In genomic region chr11:73013021-73013420, GRCh38 we compare ENCODE assay signal across 29 cellular contexts.
A peak's percentile ranks its signal among the peaks of the same experiment; 100 is the strongest.
DNase-seq lines count a peak whose midpoint lies in the region; ATAC-seq and TF ChIP-seq lines count a peak whose summit lies in the region.
"Had no signal": no experiment of that assay in that cellular context is flagged by ENCODE, and none has a peak within 500 bp of the region (broad histone marks: within the 10 kb centered on the region; RNA-seq: fewer than 3 reads in every experiment).

No MANE protein-coding gene starts in this region.

- WGBS in right cardiac atrium, result 67% methylated on average over 1 of the region's 1 CpG
- 57 to 80% methylated on average over 1 of the region's 1 CpG for WGBS in endodermal cell (ENCODE audit: insufficient coverage in 1 of 2, insufficient read length in 1 of 2), 2 experiments

- H3K4me1 Mint-ChIP-seq in IgD-negative memory B cell (peaks cover 32 to 52% (median 38%) of the 10 kb centered on the region in 3 donors), endodermal cell (peaks cover 26% of the 10 kb centered on the region)
- H3K4me1 Mint-ChIP-seq in stimulated activated naive B cell treated with anti-CD40 and anti-IgM and Interleukin-4, amounts not matched to agents 10 μg/mL and 1 μg/mL and 100 μg/mL, for 72 hours, result peaks cover 21 to 59% of the 10 kb centered on the region in 2 donors
- H3K4me1 Mint-ChIP-seq: activated CD4-positive, alpha-beta T cell treated with anti-CD3 and anti-CD28 coated beads, Interleukin-2, amount 10 ng/mL, durations not matched to agents 7 days and 5 days; nephron progenitor cell had no signal

- H3K27me3 ChIP-seq in left ventricle myocardium inferior (ENCODE audit: low read depth), result no peaks in the 10 kb centered on the region
- no peaks in the 10 kb centered on the region for H3K27me3 ChIP-seq in right cardiac atrium (ENCODE audit: control insufficient read depth, insufficient read depth)
- H3K27me3 ChIP-seq in endodermal cell (ENCODE audit: control insufficient read depth, insufficient read depth, low read length, poor library complexity, severe bottlenecking), result no peaks in the 10 kb centered on the region
- H3K27me3 ChIP-seq: heart left ventricle, suprapubic skin, upper lobe of right lung had no signal

- no peak overlapping the region for H3K9ac ChIP-seq in endodermal cell (ENCODE audit: extremely low read depth, low read length, poor library complexity, severe bottlenecking)
- H3K9ac ChIP-seq: GM23248 had no signal

- H3K9me3 ChIP-seq in left ventricle myocardium inferior (replicated peaks), result peaks cover 33% of the 10 kb centered on the region
- peaks cover 1% of the 10 kb centered on the region for H3K9me3 ChIP-seq in right cardiac atrium (ENCODE audit: control insufficient read depth, low read length)
- H3K9me3 ChIP-seq in endodermal cell (ENCODE audit: control insufficient read depth, low read length), result peaks cover 23% of the 10 kb centered on the region

- peaks cover 36% of the 10 kb centered on the region for H3K36me3 ChIP-seq in left ventricle myocardium inferior
- peaks cover 7% of the 10 kb centered on the region for H3K36me3 ChIP-seq in endodermal cell (ENCODE audit: control insufficient read depth, insufficient read depth, low read length)
- H3K36me3 ChIP-seq: upper lobe of right lung had no signal

- H3K27ac Mint-ChIP-seq in IgD-negative memory B cell (peak overlapping the region in 2 of 3 donors; percentile 7 to 60), endodermal cell (no peak overlapping the region)
- peak overlapping the region; percentile 43 for H3K27ac Mint-ChIP-seq in stimulated activated naive B cell treated with anti-CD40 and anti-IgM and Interleukin-4, amounts not matched to agents 10 μg/mL and 1 μg/mL and 100 μg/mL, for 72 hours
- H3K27ac Mint-ChIP-seq: activated CD4-positive, alpha-beta T cell treated with anti-CD3 and anti-CD28 coated beads, Interleukin-2, amount 10 ng/mL, durations not matched to agents 7 days and 5 days; activated T-cell treated with anti-CD3 and anti-CD28 coated beads, Interleukin-2, amount 50 U/mL, for 24 hours; CD4-positive, alpha-beta T cell; nephron progenitor cell had no signal

- H3K36me3 Mint-ChIP-seq in IgD-negative memory B cell (peaks cover 29% of the 10 kb centered on the region), endodermal cell (ENCODE audit: low read depth) (peaks cover 18% of the 10 kb centered on the region)
- peaks cover 55 to 72% of the 10 kb centered on the region in 2 donors for H3K36me3 Mint-ChIP-seq in stimulated activated naive B cell treated with anti-CD40 and anti-IgM and Interleukin-4, amounts not matched to agents 10 μg/mL and 1 μg/mL and 100 μg/mL, for 72 hours

- H3K4me3 Mint-ChIP-seq in IgD-negative memory B cell (no peak overlapping the region), endodermal cell (no peak overlapping the region)
- no peak overlapping the region for H3K4me3 Mint-ChIP-seq in stimulated activated naive B cell treated with anti-CD40 and anti-IgM and Interleukin-4, amounts not matched to agents 10 μg/mL and 1 μg/mL and 100 μg/mL, for 72 hours
- H3K4me3 Mint-ChIP-seq: activated CD4-positive, alpha-beta T cell treated with anti-CD3 and anti-CD28 coated beads, Interleukin-2, amount 10 ng/mL, durations not matched to agents 7 days and 5 days; activated T-cell treated with anti-CD3 and anti-CD28 coated beads, Interleukin-2, amount 50 U/mL, for 24 hours; CD4-positive, alpha-beta T cell; nephron progenitor cell had no signal

- H3K4me1 ChIP-seq in left ventricle myocardium inferior (peaks cover 31% of the 10 kb centered on the region), right cardiac atrium (ENCODE audit: control insufficient read depth, insufficient read depth, low read length) (peaks cover 2% of the 10 kb centered on the region), endodermal cell (ENCODE audit: control insufficient read depth, insufficient read depth, low read length) (peaks cover 8% of the 10 kb centered on the region)
- H3K4me1 ChIP-seq: suprapubic skin had no signal

- no peak overlapping the region for H3K4me3 ChIP-seq in left ventricle myocardium inferior
- H3K4me3 ChIP-seq in right cardiac atrium (ENCODE audit: low read length), result no peak overlapping the region
- H3K4me3 ChIP-seq in endodermal cell (ENCODE audit: low read length), result peak overlapping the region; percentile 31
- H3K4me3 ChIP-seq: GM23248, heart left ventricle, mucosa of descending colon, suprapubic skin, upper lobe of right lung had no signal

- H3K27ac ChIP-seq in left ventricle myocardium inferior (replicated peaks) (peak overlapping the region; percentile 22), right cardiac atrium (ENCODE audit: low read length) (no peak overlapping the region), endodermal cell (ENCODE audit: low read depth, low read length) (no peak overlapping the region)
- H3K27ac ChIP-seq: GM23248, heart left ventricle, suprapubic skin, upper lobe of right lung had no signal

- H3K9me3 Mint-ChIP-seq in IgD-negative memory B cell (peaks cover 5 to 18% (median 8%) of the 10 kb centered on the region in 3 donors), endodermal cell (peaks cover 18% of the 10 kb centered on the region)
- H3K9me3 Mint-ChIP-seq in stimulated activated naive B cell treated with anti-CD40 and anti-IgM and Interleukin-4, amounts not matched to agents 10 μg/mL and 1 μg/mL and 100 μg/mL, for 72 hours, result peaks cover 12 to 16% of the 10 kb centered on the region in 2 donors

- no peak for ATAC-seq in right cardiac atrium
- ATAC-seq in stimulated activated naive B cell treated with anti-CD40 and anti-IgM and Interleukin-4, amounts not matched to agents 10 μg/mL and 1 μg/mL and 100 μg/mL, for 72 hours (replicated peaks), result no peak
- ATAC-seq: esophagus mucosa, mucosa of descending colon, Panc1, upper lobe of right lung had no signal

- intact Hi-C loops in left ventricle myocardium inferior (cut with micrococcal nuclease), result no loop called here
- intact Hi-C loops in right cardiac atrium (cut with DNase I), result no loop called here

- H3K27me3 Mint-ChIP-seq in IgD-negative memory B cell (no peaks in the 10 kb centered on the region), endodermal cell (ENCODE audit: insufficient read depth) (no peaks in the 10 kb centered on the region)
- no peaks in the 10 kb centered on the region for H3K27me3 Mint-ChIP-seq in stimulated activated naive B cell treated with anti-CD40 and anti-IgM and Interleukin-4, amounts not matched to agents 10 μg/mL and 1 μg/mL and 100 μg/mL, for 72 hours
- H3K27me3 Mint-ChIP-seq: activated CD4-positive, alpha-beta T cell treated with anti-CD3 and anti-CD28 coated beads, Interleukin-2, amount 10 ng/mL, durations not matched to agents 7 days and 5 days; activated T-cell treated with anti-CD3 and anti-CD28 coated beads, Interleukin-2, amount 50 U/mL, for 24 hours; CD4-positive, alpha-beta T cell had no signal

- TF ChIP-seq CTCF in left ventricle myocardium inferior (IDR thresholded peaks at IDR 0.05; ENCODE audit: borderline replicate concordance) (no peak), endodermal cell (conservative IDR thresholded peaks at IDR 0.05) (no peak)

- DNase-seq in left ventricle myocardium inferior (no peak), right cardiac atrium (no peak), endodermal cell (no peak), NCI-H774 (lab: John Stamatoyannopoulos, UW) (no peak), globus pallidus (ENCODE audit: low spot score) (no peak)
- no peak for DNase-seq in stimulated activated naive B cell treated with anti-CD40 and anti-IgM and Interleukin-4, amounts not matched to agents 10 μg/mL and 1 μg/mL and 100 μg/mL, for 72 hours
- DNase-seq in activated naive CD4-positive, alpha-beta T cell treated with anti-CD3 and anti-CD28 coated beads, Interleukin-2, amount 50 U/mL, for 16 hours, result no peak
- DNase-seq: activated CD4-positive, alpha-beta T cell treated with anti-CD3 and anti-CD28 coated beads, Interleukin-2, amount 10 ng/mL, durations not matched to agents 7 days and 5 days; activated effector memory CD4-positive, alpha-beta T cell treated with anti-CD3 and anti-CD28 coated beads, Interleukin-2, amount 50 U/mL, for 16 hours; activated T-cell treated with anti-CD3 and anti-CD28 coated beads, Interleukin-2, amount 50 U/mL, for 24 hours; CD4-positive, alpha-beta T cell; central memory CD4-positive, alpha-beta T cell; DND-41; GF-D8; GM23248; heart left ventricle; kidney; mucosa of descending colon; NCI-H2081; NCI-H226; nephron progenitor cell; SIG-M5; stimulated activated naive CD4-positive, alpha-beta T cell; T-helper 9 cell; upper lobe of right lung had no signal
